Comparison of ENCODE assay signal across 32 cellular contexts in the genomic region with DNA sequence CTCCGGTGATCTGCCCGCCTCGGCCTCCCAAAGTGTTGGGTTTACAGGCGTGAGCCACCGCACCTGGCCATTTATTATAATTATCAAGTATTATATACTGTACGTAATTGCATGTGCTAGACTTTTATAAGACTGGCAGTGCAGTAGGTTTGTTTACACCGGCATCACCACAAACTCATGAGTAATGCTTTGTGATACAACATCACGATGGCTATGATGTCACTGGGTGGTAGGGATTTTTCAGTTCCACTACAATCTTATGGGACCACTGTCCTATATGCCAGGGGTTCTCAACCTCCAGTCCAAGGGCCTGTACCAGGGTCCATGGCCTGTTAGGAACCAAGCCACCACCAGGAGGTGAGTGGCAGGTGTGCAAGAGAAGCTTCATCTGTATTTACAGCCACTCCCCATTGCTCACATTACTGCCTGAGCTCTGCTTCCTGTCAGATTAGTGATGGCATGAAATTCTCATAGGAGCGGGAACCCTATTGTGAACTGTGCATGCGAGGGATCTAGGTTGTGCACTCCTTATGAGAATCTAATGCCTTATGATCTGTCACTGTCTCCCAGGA. TPM values are rescaled to one million over a fixed set of nuclear protein-coding genes. Genes with fewer than 3 reads are reported as not detected.
"Had no signal": no experiment of that assay in that cellular context is flagged by ENCODE, and none has a peak within 500 bp of the region (broad histone marks: within the 10 kb centered on the region; RNA-seq: fewer than 3 reads in every experiment).

No MANE protein-coding gene starts in this region.

- H3K27me3 ChIP-seq: ovary, upper lobe of left lung had no signal

- FAIRE-seq: keratinocyte had no signal

- H3K4me1 ChIP-seq: gastrocnemius medialis, upper lobe of left lung had no signal

- H3K36me3 Mint-ChIP-seq: mesothelial cell of epicardium, naive B cell had no signal

- H3K4me3 Mint-ChIP-seq: activated CD4-positive, alpha-beta memory T cell treated with anti-CD3 and anti-CD28 coated beads, Interleukin-2, amount 10 ng/mL, durations not matched to agents 7 days and 5 days; activated T-cell treated with anti-CD3 and anti-CD28 coated beads, Interleukin-2, amount 50 U/mL, for 24 hours; mesothelial cell of epicardium; naive B cell; nephron progenitor cell; stimulated activated naive CD8-positive, alpha-beta T cell treated with anti-CD3 and anti-CD28 coated beads, Interleukin-15, Interleukin-2, amounts not matched to agents 100 ng/mL and 50 ng/mL, for 24 hours; T-helper 1 cell treated with Interleukin-12 subunit alpha and Interleukin-12 subunit beta and Interleukin-4 antibody, amounts not matched to agents 30 μg/mL and 1 μg/mL, for 36 hours had no signal

- H3K4me3 ChIP-seq: gastrocnemius medialis, ovary, skin epidermis, upper lobe of left lung had no signal

- H3K27me3 Mint-ChIP-seq: progenitor cell of endocrine pancreas had no signal

- ATAC-seq: activated CD4-positive, CD25-positive, alpha-beta regulatory T cell treated with anti-CD3 and anti-CD28 coated beads, Interleukin-2, amount 50 U/mL, for 24 hours; esophagus mucosa; gastrocnemius medialis; left colon; sciatic nerve had no signal

- H3K4me1 Mint-ChIP-seq: naive B cell, nephron progenitor cell had no signal

- DNase-seq: activated CD4-positive, alpha-beta memory T cell treated with anti-CD3 and anti-CD28 coated beads, Interleukin-2, amount 10 ng/mL, durations not matched to agents 7 days and 5 days; activated CD4-positive, alpha-beta T cell treated with anti-CD3 and anti-CD28 coated beads for 48 hours; activated CD8-positive, alpha-beta memory T cell treated with anti-CD3 and anti-CD28 coated beads, Interleukin-2, amount 50 U/mL, for 48 hours; activated gamma-delta T cell treated with Interleukin-2 at 50 U/mL for 16 hours; activated naive CD4-positive, alpha-beta T cell treated with anti-CD3 and anti-CD28 coated beads, Interleukin-2, amount 50 U/mL, for 16 hours; activated T-cell treated with anti-CD3 and anti-CD28 coated beads, Interleukin-2, amount 50 U/mL, for 24 hours; amygdala; central memory CD4-positive, alpha-beta T cell; gastrocnemius medialis; glutamatergic neuron; left colon; mammary epithelial cell; naive B cell; nephron progenitor cell; ovary; stimulated activated CD4-positive, alpha-beta T cell treated with anti-CD3 and anti-CD28 coated beads, Interleukin-12 subunit alpha, Interleukin-12 subunit beta, amount 100 ng/mL, for 4 hours; stimulated activated CD4-positive, alpha-beta T cell treated with anti-CD3 and anti-CD28 coated beads, Interleukin-4, amount 100 ng/mL, for 1 hour; T-helper 9 cell; upper lobe of left lung; WERI-Rb-1 had no signal

- H3K27ac Mint-ChIP-seq: activated CD4-positive, alpha-beta memory T cell treated with anti-CD3 and anti-CD28 coated beads, Interleukin-2, amount 10 ng/mL, durations not matched to agents 7 days and 5 days; activated T-cell treated with anti-CD3 and anti-CD28 coated beads, Interleukin-2, amount 50 U/mL, for 24 hours; mesothelial cell of epicardium; naive B cell; nephron progenitor cell; progenitor cell of endocrine pancreas; stimulated activated naive CD8-positive, alpha-beta T cell treated with anti-CD3 and anti-CD28 coated beads, Interleukin-15, Interleukin-2, amounts not matched to agents 100 ng/mL and 50 ng/mL, for 24 hours; T-helper 1 cell treated with Interleukin-12 subunit alpha and Interleukin-12 subunit beta and Interleukin-4 antibody, amounts not matched to agents 30 μg/mL and 1 μg/mL, for 36 hours had no signal

- H3K9me3 ChIP-seq: gastrocnemius medialis, ovary, upper lobe of left lung had no signal

- H3K9me3 Mint-ChIP-seq: activated CD4-positive, alpha-beta memory T cell treated with anti-CD3 and anti-CD28 coated beads, Interleukin-2, amount 10 ng/mL, durations not matched to agents 7 days and 5 days; activated T-cell treated with anti-CD3 and anti-CD28 coated beads, Interleukin-2, amount 50 U/mL, for 24 hours; mesothelial cell of epicardium; nephron progenitor cell; stimulated activated naive CD8-positive, alpha-beta T cell treated with anti-CD3 and anti-CD28 coated beads, Interleukin-15, Interleukin-2, amounts not matched to agents 100 ng/mL and 50 ng/mL, for 24 hours; T-helper 1 cell treated with Interleukin-12 subunit alpha and Interleukin-12 subunit beta and Interleukin-4 antibody, amounts not matched to agents 30 μg/mL and 1 μg/mL, for 36 hours had no signal

- H3K36me3 ChIP-seq: gastrocnemius medialis, ovary, upper lobe of left lung, WERI-Rb-1 had no signal

- H3K27ac ChIP-seq: gastrocnemius medialis, ovary, skin epidermis, upper lobe of left lung, WERI-Rb-1 had no signal

RNA-seq across cellular contexts. Expression of gene SCYGR4, which starts 9.4 kb away (rescaled TPM):
- total RNA-seq: activated CD4-positive, alpha-beta memory T cell treated with anti-CD3 and anti-CD28 coated beads, Interleukin-2, amount 10 ng/mL, durations not matched to agents 7 days and 5 days; esophagus mucosa; gastrocnemius medialis; left colon; liver; mammary epithelial cell; mesothelial cell of epicardium; ovary; progenitor cell of endocrine pancreas; renal cortical epithelial cell; sciatic nerve; subcutaneous adipose tissue; upper lobe of left lung had no signal

RNA-seq across cellular contexts. Expression of gene SCYGR3, which starts 12.0 kb away (rescaled TPM):
- total RNA-seq: activated CD4-positive, alpha-beta memory T cell treated with anti-CD3 and anti-CD28 coated beads, Interleukin-2, amount 10 ng/mL, durations not matched to agents 7 days and 5 days; esophagus mucosa; gastrocnemius medialis; left colon; liver; mammary epithelial cell; mesothelial cell of epicardium; ovary; progenitor cell of endocrine pancreas; renal cortical epithelial cell; sciatic nerve; subcutaneous adipose tissue; upper lobe of left lung had no signal

RNA-seq across cellular contexts. Expression of gene SCYGR2, which starts 28.0 kb away (rescaled TPM):
- total RNA-seq: activated CD4-positive, alpha-beta memory T cell treated with anti-CD3 and anti-CD28 coated beads, Interleukin-2, amount 10 ng/mL, durations not matched to agents 7 days and 5 days; esophagus mucosa; gastrocnemius medialis; left colon; liver; mammary epithelial cell; mesothelial cell of epicardium; ovary; progenitor cell of endocrine pancreas; renal cortical epithelial cell; sciatic nerve; subcutaneous adipose tissue; upper lobe of left lung had no signal

RNA-seq across cellular contexts. Expression of gene SCYGR5, which starts 39.9 kb away (rescaled TPM):
- total RNA-seq: activated CD4-positive, alpha-beta memory T cell treated with anti-CD3 and anti-CD28 coated beads, Interleukin-2, amount 10 ng/mL, durations not matched to agents 7 days and 5 days; esophagus mucosa; gastrocnemius medialis; left colon; liver; mammary epithelial cell; mesothelial cell of epicardium; ovary; progenitor cell of endocrine pancreas; renal cortical epithelial cell; sciatic nerve; subcutaneous adipose tissue; upper lobe of left lung had no signal
